Comparison of ENCODE assay signal across 26 cellular contexts in the genomic region with DNA sequence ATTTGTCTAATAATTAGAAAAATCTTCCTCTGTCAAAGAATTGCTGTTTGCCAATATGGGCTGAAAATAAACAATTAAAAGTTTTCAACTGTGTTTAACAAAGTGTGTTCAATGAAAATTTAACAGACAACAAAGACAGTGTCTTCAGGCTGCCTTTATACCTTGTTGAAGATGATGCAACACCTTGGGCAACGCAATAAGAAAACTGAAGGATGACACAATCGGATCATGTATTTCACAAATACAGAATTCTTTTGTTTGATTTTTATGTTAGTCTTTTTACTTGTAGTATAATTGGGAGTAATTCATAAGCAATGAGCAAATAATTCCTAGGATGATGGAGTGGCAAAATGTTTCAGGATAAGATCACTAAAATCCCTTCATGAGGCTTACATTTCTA.
"Had no signal": no experiment of that assay in that cellular context is flagged by ENCODE, and none has a peak within 500 bp of the region (broad histone marks: within the 10 kb centered on the region; RNA-seq: fewer than 3 reads in every experiment).

No MANE protein-coding gene starts in this region.

- H3K36me3 Mint-ChIP-seq: brain; mesothelial cell of epicardium; naive thymus-derived CD8-positive, alpha-beta T cell had no signal

- H3K9me3 ChIP-seq: left ventricle myocardium inferior, spleen, testis, uterus had no signal

- H2AFZ ChIP-seq: hepatocyte, neural progenitor cell had no signal

- ATAC-seq: activated CD8-positive, alpha-beta T cell treated with anti-CD3 and anti-CD28 coated beads, Interleukin-2, amount 10 ng/mL, durations not matched to agents 7 days and 5 days; activated naive CD8-positive, alpha-beta T cell treated with anti-CD3 and anti-CD28 coated beads, Interleukin-2, amount 50 U/mL, for 24 hours; naive thymus-derived CD8-positive, alpha-beta T cell had no signal

- H3K4me3 Mint-ChIP-seq: activated CD8-positive, alpha-beta T cell treated with anti-CD3 and anti-CD28 coated beads, Interleukin-2, amount 10 ng/mL, durations not matched to agents 7 days and 5 days; activated naive CD8-positive, alpha-beta T cell treated with anti-CD3 and anti-CD28 coated beads, Interleukin-2, amount 50 U/mL, for 24 hours; activated T-helper 1 cell treated with anti-CD3 and anti-CD28 coated beads, Interleukin-12 subunit alpha, Interleukin-12 subunit beta, Interleukin-2, Interleukin-4 antibody, amounts not matched to agents 30 ng/mL and 10 ng/mL and 1 ng/mL, durations not matched to agents 14 hours and 24 hours and 36 hours; brain; mesothelial cell of epicardium; naive thymus-derived CD8-positive, alpha-beta T cell; neural progenitor cell had no signal

- H3K4me1 ChIP-seq: spleen, testis, uterus had no signal

- H3K27ac Mint-ChIP-seq: activated CD8-positive, alpha-beta T cell treated with anti-CD3 and anti-CD28 coated beads, Interleukin-2, amount 10 ng/mL, durations not matched to agents 7 days and 5 days; activated naive CD8-positive, alpha-beta T cell treated with anti-CD3 and anti-CD28 coated beads, Interleukin-2, amount 50 U/mL, for 24 hours; activated T-helper 1 cell treated with anti-CD3 and anti-CD28 coated beads, Interleukin-12 subunit alpha, Interleukin-12 subunit beta, Interleukin-2, Interleukin-4 antibody, amounts not matched to agents 30 ng/mL and 10 ng/mL and 1 ng/mL, durations not matched to agents 14 hours and 24 hours and 36 hours; brain; mesothelial cell of epicardium; naive thymus-derived CD8-positive, alpha-beta T cell; neural progenitor cell had no signal

- H3K4me2 ChIP-seq: hepatocyte, neural progenitor cell had no signal

- H3K4me3 ChIP-seq: hepatocyte, left ventricle myocardium inferior, neural progenitor cell, spleen, testis, uterus had no signal

- H3K27ac ChIP-seq: hepatocyte, left ventricle myocardium inferior, neural progenitor cell, spleen, testis, uterus had no signal

- H3K9ac ChIP-seq: neural progenitor cell had no signal

- H3K79me2 ChIP-seq: hepatocyte had no signal

- DNase-seq: activated CD4-positive, alpha-beta T cell treated with anti-CD3 and anti-CD28 coated beads for 1 hour; activated CD4-positive, alpha-beta T cell treated with anti-CD3 and anti-CD28 coated beads, Interleukin-2, amount 50 U/mL, for 1 hour; activated CD8-positive, alpha-beta T cell treated with anti-CD3 and anti-CD28 coated beads, Interleukin-2, amount 10 ng/mL, durations not matched to agents 7 days and 5 days; activated gamma-delta T cell; activated naive CD4-positive, alpha-beta T cell treated with anti-CD3 and anti-CD28 coated beads, Interleukin-2, amount 50 U/mL, for 16 hours; activated naive CD8-positive, alpha-beta T cell treated with anti-CD3 and anti-CD28 coated beads, Interleukin-2, amount 50 U/mL, for 24 hours; anterior cingulate cortex; central memory CD4-positive, alpha-beta T cell; dermis blood vessel endothelial cell; effector CD8-positive, alpha-beta T cell; foreskin melanocyte; glutamatergic neuron; left ventricle myocardium inferior; naive thymus-derived CD8-positive, alpha-beta T cell; retina; spleen; stimulated activated CD4-positive, alpha-beta T cell treated with anti-CD3 and anti-CD28 coated beads, Interleukin-4, amount 100 ng/mL, for 1 hour; stimulated activated naive CD4-positive, alpha-beta T cell; testis; uterus had no signal

- H3K36me3 ChIP-seq: left ventricle myocardium inferior, neural progenitor cell, spleen, uterus had no signal

- H3K27me3 ChIP-seq: hepatocyte, neural progenitor cell, spleen, testis, uterus had no signal

- H3K27me3 Mint-ChIP-seq: brain, progenitor cell of endocrine pancreas had no signal

- H3K9me3 Mint-ChIP-seq: activated naive CD8-positive, alpha-beta T cell treated with anti-CD3 and anti-CD28 coated beads, Interleukin-2, amount 50 U/mL, for 24 hours; activated T-helper 1 cell treated with anti-CD3 and anti-CD28 coated beads, Interleukin-12 subunit alpha, Interleukin-12 subunit beta, Interleukin-2, Interleukin-4 antibody, amounts not matched to agents 30 ng/mL and 10 ng/mL and 1 ng/mL, durations not matched to agents 14 hours and 24 hours and 36 hours; mesothelial cell of epicardium; naive thymus-derived CD8-positive, alpha-beta T cell had no signal

- H3K4me1 Mint-ChIP-seq: activated naive CD8-positive, alpha-beta T cell treated with anti-CD3 and anti-CD28 coated beads, Interleukin-2, amount 50 U/mL, for 24 hours had no signal
